24 cellular contexts compared by ENCODE assay signal in genomic region chr17:71176928-71177443, GRCh38.
"Had no signal": no experiment of that assay in that cellular context is flagged by ENCODE, and none has a peak within 500 bp of the region (broad histone marks: within the 10 kb centered on the region; RNA-seq: fewer than 3 reads in every experiment).

No MANE protein-coding gene starts in this region.

- H3K9me3 Mint-ChIP-seq: mesothelial cell of epicardium, neural progenitor cell had no signal

- FAIRE-seq: kidney had no signal

- H3K4me1 Mint-ChIP-seq: natural killer cell, neural progenitor cell had no signal

- H3K27ac ChIP-seq: body of pancreas, colonic mucosa, gastrocnemius medialis, hepatocyte, neural progenitor cell, right atrium auricular region, upper lobe of left lung, vagina had no signal

- H3K4me1 ChIP-seq: colonic mucosa, neural progenitor cell, right atrium auricular region, upper lobe of left lung, vagina had no signal

- H3K36me3 Mint-ChIP-seq: activated naive CD8-positive, alpha-beta T cell; mesothelial cell of epicardium; neural progenitor cell had no signal

- H3K27me3 Mint-ChIP-seq: activated naive CD8-positive, alpha-beta T cell; stimulated activated naive CD8-positive, alpha-beta T cell treated with anti-CD3 and anti-CD28 coated beads, Interleukin-15, Interleukin-2, amounts not matched to agents 100 ng/mL and 50 ng/mL, for 24 hours had no signal

- H3K4me3 Mint-ChIP-seq: activated naive CD8-positive, alpha-beta T cell; mesothelial cell of epicardium; natural killer cell; neural progenitor cell; stimulated activated naive CD8-positive, alpha-beta T cell treated with anti-CD3 and anti-CD28 coated beads, Interleukin-15, Interleukin-2, amounts not matched to agents 100 ng/mL and 50 ng/mL, for 24 hours had no signal

- H3K27ac Mint-ChIP-seq: activated naive CD8-positive, alpha-beta T cell; mesothelial cell of epicardium; natural killer cell; neural progenitor cell; stimulated activated naive CD8-positive, alpha-beta T cell treated with anti-CD3 and anti-CD28 coated beads, Interleukin-15, Interleukin-2, amounts not matched to agents 100 ng/mL and 50 ng/mL, for 24 hours had no signal

- ATAC-seq: activated CD4-positive, CD25-positive, alpha-beta regulatory T cell treated with anti-CD3 and anti-CD28 coated beads, Interleukin-2, amount 50 U/mL, for 24 hours; body of pancreas; gastrocnemius medialis; natural killer cell had no signal

- H3K27me3 ChIP-seq: body of pancreas, colonic mucosa, gastrocnemius medialis, hepatocyte, neural progenitor cell, right atrium auricular region, upper lobe of left lung, vagina had no signal

- H3K4me3 ChIP-seq: body of pancreas, colonic mucosa, gastrocnemius medialis, hepatocyte, neural progenitor cell, right atrium auricular region, upper lobe of left lung, vagina had no signal

- H3K36me3 ChIP-seq: colonic mucosa, gastrocnemius medialis, neural progenitor cell, right atrium auricular region, upper lobe of left lung, vagina had no signal

- DNase-seq: activated CD4-positive, alpha-beta T cell treated with anti-CD3 and anti-CD28 coated beads for 48 hours; activated CD4-positive, alpha-beta T cell treated with anti-CD3 and anti-CD28 coated beads, Interleukin-2, amount 50 U/mL, for 48 hours; activated CD8-positive, alpha-beta memory T cell treated with anti-CD3 and anti-CD28 coated beads for 24 hours; activated effector memory CD4-positive, alpha-beta T cell treated with Interleukin-2 at 50 U/mL for 16 hours; activated naive CD4-positive, alpha-beta T cell treated with Interleukin-2 at 50 U/mL for 16 hours; anterior cingulate cortex; body of pancreas; colonic mucosa; effector CD8-positive, alpha-beta T cell; gastrocnemius medialis; kidney; natural killer cell; occipital lobe; stimulated activated CD4-positive, alpha-beta T cell treated with anti-CD3 and anti-CD28 coated beads, Interleukin-2, amount 100 ng/mL, for 48 hours; substantia nigra; upper lobe of left lung had no signal

- H3K9me3 ChIP-seq: body of pancreas, colonic mucosa, gastrocnemius medialis, right atrium auricular region, upper lobe of left lung, vagina had no signal
